15 cellular contexts compared by ENCODE assay signal in genomic region chr16:25585526-25585925, GRCh38.
DNase-seq lines count a peak whose midpoint lies in the region; TF ChIP-seq lines count a peak whose summit lies in the region.
"Had no signal": no experiment of that assay in that cellular context is flagged by ENCODE, and none has a peak within 500 bp of the region (broad histone marks: within the 10 kb centered on the region; RNA-seq: fewer than 3 reads in every experiment).

No MANE protein-coding gene starts in this region.

- H3K9me2 ChIP-seq in MM.1S (replicated peaks; ENCODE audit: insufficient read depth, low read length) = no peaks in the 10 kb centered on the region

- H3K27me3 ChIP-seq in MM.1S (replicated peaks; ENCODE audit: insufficient read depth, low read length) = no peaks in the 10 kb centered on the region
- no peaks in the 10 kb centered on the region for H3K27me3 ChIP-seq in esophagus muscularis mucosa
- no peaks in the 10 kb centered on the region for H3K27me3 ChIP-seq in sigmoid colon

- TF ChIP-seq POLR2A in esophagus muscularis mucosa (IDR thresholded peaks at IDR 0.05; ENCODE audit: low read depth) = no peak
- TF ChIP-seq POLR2A in sigmoid colon (IDR thresholded peaks at IDR 0.05) = no peak

- no peaks in the 10 kb centered on the region for H3K9me3 ChIP-seq in MM.1S (replicated peaks; ENCODE audit: insufficient read depth, low read length)
- no peaks in the 10 kb centered on the region for H3K9me3 ChIP-seq in esophagus muscularis mucosa
- no peaks in the 10 kb centered on the region for H3K9me3 ChIP-seq in sigmoid colon

- 85% methylated on average over 1 of the region's 1 CpG for WGBS in esophagus muscularis mucosa
- 79 to 84% methylated on average over 1 of the region's 1 CpG for WGBS in sigmoid colon, 2 donors

- intact Hi-C loops in esophagus muscularis mucosa (cut with DNase I) = no loop called here
- intact Hi-C loops in sigmoid colon (cut with DNase I) = no loop called here

- H3K79me2 ChIP-seq in MM.1S (ENCODE audit: low read length) = no peaks in the 10 kb centered on the region

- H2AFZ ChIP-seq in MM.1S (ENCODE audit: low read length) = no peak overlapping the region
- H2AFZ ChIP-seq: GM23248 had no signal

- DNase-seq in MM.1S (peak; percentile 46), MV-4-11 (lab: John Stamatoyannopoulos, UW) (peak; percentile 78), SKM-1 (lab: John Stamatoyannopoulos, UW; ENCODE audit: unreplicated experiment) (peak; percentile 19), esophagus muscularis mucosa (ENCODE audit: extremely low spot score) (peak; percentile 74), HuH-7.5 (ENCODE audit: low spot score) (no peak), A172 (ENCODE audit: low spot score) (no peak), activated T-cell treated with anti-CD3 and anti-CD28 coated beads for 4 hours (no peak), sigmoid colon (no peak)
- DNase-seq: CD8-positive, alpha-beta T cell; COR-L47; DMS153; DND-41; GF-D8; GM23248; H7 had no signal

- H3K36me3 ChIP-seq in MM.1S (replicated peaks; ENCODE audit: insufficient read depth, low read length) (no peaks in the 10 kb centered on the region), esophagus muscularis mucosa (no peaks in the 10 kb centered on the region), sigmoid colon (no peaks in the 10 kb centered on the region)

- H3K4me2 ChIP-seq in MM.1S (ENCODE audit: low read depth, low read length) = no peak overlapping the region

- no peak for TF ChIP-seq EP300 in esophagus muscularis mucosa (IDR thresholded peaks at IDR 0.05)
- TF ChIP-seq EP300 in sigmoid colon (IDR thresholded peaks at IDR 0.05) = no peak

- H3K27ac ChIP-seq in MM.1S (ENCODE audit: low read length) (no peak overlapping the region), esophagus muscularis mucosa (replicated peaks in 1 of 4) (no peak overlapping the region), sigmoid colon (no peak overlapping the region)
- H3K27ac ChIP-seq: GM23248 had no signal

- no peaks in the 10 kb centered on the region for H3K4me1 ChIP-seq in MM.1S (ENCODE audit: low read length)
- H3K4me1 ChIP-seq in esophagus muscularis mucosa = no peaks in the 10 kb centered on the region
- no peaks in the 10 kb centered on the region for H3K4me1 ChIP-seq in sigmoid colon

- no peaks in the 10 kb centered on the region for H3F3A ChIP-seq in MM.1S (ENCODE audit: insufficient read depth, low read length)

- H4K20me1 ChIP-seq in MM.1S (ENCODE audit: insufficient read depth, low read length) = no peaks in the 10 kb centered on the region

- no peak overlapping the region for H3K9ac ChIP-seq in MM.1S (ENCODE audit: low read length)
- H3K9ac ChIP-seq: GM23248 had no signal

- H3K4me3 ChIP-seq in MM.1S (ENCODE audit: low read length) (no peak overlapping the region), esophagus muscularis mucosa (no peak overlapping the region), sigmoid colon (no peak overlapping the region)
- H3K4me3 ChIP-seq: GM23248 had no signal

- TF ChIP-seq CTCF in MM.1S (IDR thresholded peaks at IDR 0.05; ENCODE audit: low read length) (no peak), esophagus muscularis mucosa (IDR thresholded peaks at IDR 0.05) (no peak), sigmoid colon (IDR thresholded peaks at IDR 0.05) (no peak)

Comparison
In these comparisons a context has a peak if more than half of its experiments do, and no peak if none do; other contexts are left out.
1. DNase-seq: peak in MM.1S (single experiment), MV-4-11 (single experiment), SKM-1 (single experiment) and esophagus muscularis mucosa (single experiment); none in HuH-7.5 (single experiment), A172 (single experiment), activated T-cell treated with anti-CD3 and anti-CD28 coated beads for 4 hours (single experiment) and sigmoid colon (single experiment).